1 cellular context compared by ENCODE assay signal in genomic region chr10:132402781-132403241, GRCh38.
TF ChIP-seq lines count a peak whose summit lies in the region.

No MANE protein-coding gene starts in this region.

TF ChIP-seq in SK-N-SH, 30 proteins besides CTCF, POLR2A, EP300 and RAD21 (continued from another document):
- TF ChIP-seq ZBTB33 (IDR thresholded peaks at IDR 0.05; ENCODE audit: borderline replicate concordance, low read depth) (no peak), SIN3A (IDR thresholded peaks at IDR 0.05; ENCODE audit: borderline replicate concordance, low read depth, low read length) (no peak)
